10 cellular contexts compared by ENCODE assay signal in genomic region chr11:12090061-12090572, GRCh38. TPM values are rescaled to one million over a fixed set of nuclear protein-coding genes. Genes with fewer than 3 reads are reported as not detected.
A peak's percentile ranks its signal among the peaks of the same experiment; 100 is the strongest.
DNase-seq lines count a peak whose midpoint lies in the region; ATAC-seq, FAIRE-seq and TF ChIP-seq lines count a peak whose summit lies in the region.
"Had no signal": no experiment of that assay in that cellular context is flagged by ENCODE, and none has a peak within 500 bp of the region (broad histone marks: within the 10 kb centered on the region; RNA-seq: fewer than 3 reads in every experiment).

No MANE protein-coding gene starts in this region.

- dilution Hi-C loops in keratinocyte (cut with MboI; ENCODE audit: extremely low pct_ligation_motif_present, low sequenced_read_pairs), result no loop called here

- peak overlapping the region; percentile 88 for H3K9ac ChIP-seq in keratinocyte (ENCODE audit: control insufficient read depth, extremely low read depth, insufficient read depth, low read length)

- FAIRE-seq in keratinocyte (lab: Jason Lieb, UNC) (peak; percentile 84), GM12892 (lab: Jason Lieb, UNC) (no peak)

- no peaks in the 10 kb centered on the region for H3K9me1 ChIP-seq in keratinocyte (ENCODE audit: control insufficient read depth, extremely low read depth, insufficient read depth, low read length)

- peak overlapping the region; percentile 99 for H3K27ac ChIP-seq in keratinocyte (ENCODE audit: control insufficient read depth, insufficient read depth, low read length)
- H3K27ac ChIP-seq: VCaP had no signal

- H3K9me3 ChIP-seq in keratinocyte (ENCODE audit: control insufficient read depth, low read depth, low read length), result no peaks in the 10 kb centered on the region

- H3K4me1 ChIP-seq in keratinocyte (ENCODE audit: control insufficient read depth, extremely low read depth, insufficient read depth, low read length), result peaks cover 77% of the 10 kb centered on the region

- no peaks in the 10 kb centered on the region for H4K20me1 ChIP-seq in keratinocyte (ENCODE audit: control insufficient read depth, extremely low read depth, insufficient read depth, low read length)

- H3K79me2 ChIP-seq in keratinocyte (ENCODE audit: control insufficient read depth, insufficient read depth, low read length), result no peaks in the 10 kb centered on the region

- no peak overlapping the region for H2AFZ ChIP-seq in keratinocyte (ENCODE audit: control insufficient read depth, low read length)

- ATAC-seq in HG03342 (IDR thresholded peaks at IDR 0.05; ENCODE audit: unreplicated experiment) (peak; percentile 48), HG03280 (IDR thresholded peaks at IDR 0.05; ENCODE audit: unreplicated experiment) (no peak)

- peaks cover 0 to 3% of the 10 kb centered on the region in 2 experiments for H3K36me3 ChIP-seq in keratinocyte (ENCODE audit: control insufficient read depth in 2 of 2, extremely low read depth in 1 of 2, insufficient read depth in 2 of 2, low read length in 2 of 2)

- in situ Hi-C loops in ACHN (cut with HindIII; ENCODE audit: low pct_ligation_motif_present, low pct_unique_long_range_greater_than_20kb, low sequenced_read_pairs), result no loop called here

- peak overlapping the region in 2 of 3 experiments; percentile 20 to 50 for H3K4me3 ChIP-seq in keratinocyte (ENCODE audit: control insufficient read depth in 2 of 3, extremely low read depth in 1 of 3, insufficient read depth in 2 of 3, low read depth in 1 of 3, low read length in 3 of 3)

- TF ChIP-seq POLR2A in GM12892 (IDR thresholded peaks at IDR 0.05; ENCODE audit: low read depth, low read length), result no peak

- H3K4me2 ChIP-seq in keratinocyte (ENCODE audit: control insufficient read depth, extremely low read depth, insufficient read depth, low read depth, low read length), result peak overlapping the region; percentile 84

- no peaks in the 10 kb centered on the region for H3K27me3 ChIP-seq in keratinocyte (ENCODE audit: control insufficient read depth, extremely low read depth, insufficient read depth, low read length)

- DNase-seq in ACHN (peak; percentile 45), UCSD-AML1 (lab: John Stamatoyannopoulos, UW; ENCODE audit: unreplicated experiment) (peak; percentile 62), keratinocyte (ENCODE audit: low read depth, low spot score) (peak; percentile 98), activated gamma-delta T cell (lab: John Stamatoyannopoulos, UW) (no peak), GM12892 (ENCODE audit: insufficient read length) (no peak), globus pallidus (ENCODE audit: low spot score) (no peak)
- DNase-seq: naive B cell had no signal

- no peak for TF ChIP-seq CTCF in keratinocyte (optimal IDR thresholded peaks at IDR 0.05 in 1 of 3, IDR thresholded peaks at IDR 0.05 in 1 of 3, conservative IDR thresholded peaks at IDR 0.05 in 1 of 3; ENCODE audit: extremely low read depth in 1 of 3, insufficient read depth in 2 of 3, low read length in 3 of 3)

RNA-seq across cellular contexts. Expression of gene MICAL2, which starts 20.3 kb away (rescaled TPM):
- 72.7 to 124 TPM (median 83.9 TPM) in 3 replicates for polyA plus RNA-seq in keratinocyte
- polyA plus RNA-seq in keratinocyte (2011; ENCODE audit: low read depth), result 172 TPM
- 76.6 and 79.2 TPM in 2 replicates for polyA plus RNA-seq in keratinocyte (2011; cell fraction: cytosol; rRNA removed)
- 175 and 197 TPM in 2 replicates for polyA plus RNA-seq in keratinocyte (2011; cell fraction: nucleus; rRNA removed)
- polyA plus RNA-seq in keratinocyte (2012; ENCODE audit: low replicate concordance), result 52.2 and 143 TPM in 2 replicates
- polyA minus RNA-seq in keratinocyte, result 218 to 406 TPM (median 316 TPM) in 3 replicates
- 176 TPM for polyA minus RNA-seq in keratinocyte (2011; cell fraction: cytosol; rRNA and poly(A)+ RNA removed)
- 292 and 558 TPM in 2 replicates for polyA minus RNA-seq in keratinocyte (2011; cell fraction: nucleus; rRNA and poly(A)+ RNA removed)
- polyA plus RNA-seq in GM12892 (2012; ENCODE audit: missing spikeins), result 1.1 TPM

Comparison
In these comparisons a context has a peak if more than half of its experiments do, and no peak if none do; other contexts are left out.
1. DNase-seq: peak in ACHN (single experiment), UCSD-AML1 (single experiment) and keratinocyte (single experiment); none in activated gamma-delta T cell (single experiment), GM12892 (single experiment) and globus pallidus (single experiment).